2 cellular contexts compared by ENCODE assay signal in the genomic region with DNA sequence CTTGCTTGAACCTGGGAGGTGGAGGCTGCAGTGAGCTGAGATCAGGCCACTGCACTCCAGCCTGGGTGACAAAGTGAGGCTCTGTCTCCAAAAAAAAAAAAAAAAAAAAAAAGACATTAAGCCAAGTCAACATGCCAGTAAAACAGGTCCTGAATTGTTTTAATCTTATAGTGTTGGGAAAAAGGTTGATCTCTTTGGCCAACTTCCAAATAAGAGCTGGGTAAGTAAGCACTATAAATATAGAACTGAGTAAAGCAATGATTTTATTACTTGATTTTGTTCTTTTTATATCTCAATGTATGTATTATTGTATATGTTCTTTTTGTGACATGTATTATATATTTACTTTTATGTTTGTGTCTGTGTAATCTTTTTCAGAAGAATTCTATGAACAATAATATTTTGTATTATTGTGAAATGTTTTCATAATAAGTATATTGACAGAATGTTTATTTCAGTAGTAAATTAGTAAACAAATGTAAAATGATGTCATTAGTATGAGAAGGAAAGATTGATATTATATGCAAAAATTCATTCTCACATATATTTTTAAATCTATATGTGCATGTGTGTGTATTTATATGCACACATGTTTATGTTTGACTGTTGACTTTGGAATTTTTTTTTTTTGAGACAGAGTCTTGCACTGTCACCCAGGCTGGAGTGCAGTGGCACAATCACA.
TF ChIP-seq lines count a peak whose summit lies in the region.

No MANE protein-coding gene starts in this region.

TF ChIP-seq in HepG2, 621 proteins besides CTCF, POLR2A, EP300 and RAD21:
- no peak for TF ChIP-seq YY1 (IDR thresholded peaks at IDR 0.05; ENCODE audit: insufficient read depth, insufficient replicate concordance, low read depth, low read length)
- no peak for TF ChIP-seq YEATS4 (CRISPR knock-in tag; IDR thresholded peaks at IDR 0.05; ENCODE audit: borderline replicate concordance)
- TF ChIP-seq ATF7 (IDR thresholded peaks at IDR 0.05): peak; percentile 82
- TF ChIP-seq ATF7 (CRISPR knock-in tag; IDR thresholded peaks at IDR 0.05): no peak
TF ChIP-seq in HepG2: peak in this region for 1.

TF ChIP-seq in SK-N-SH, 30 proteins besides CTCF, POLR2A, EP300 and RAD21:
- peak; percentile 50; the same call in 1 of the 2 replicates for TF ChIP-seq MEF2A (IDR thresholded peaks at IDR 0.05; ENCODE audit: borderline replicate concordance, low read depth)
- TF ChIP-seq, protein P1, sequence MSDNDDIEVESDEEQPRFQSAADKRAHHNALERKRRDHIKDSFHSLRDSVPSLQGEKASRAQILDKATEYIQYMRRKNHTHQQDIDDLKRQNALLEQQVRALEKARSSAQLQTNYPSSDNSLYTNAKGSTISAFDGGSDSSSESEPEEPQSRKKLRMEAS (IDR thresholded peaks at IDR 0.05; ENCODE audit: low read depth): no peak
- no peak for TF ChIP-seq NRF1 (IDR thresholded peaks at IDR 0.05; ENCODE audit: low read depth, low read length)
- no peak for TF ChIP-seq SIN3A (IDR thresholded peaks at IDR 0.05; ENCODE audit: borderline replicate concordance, low read depth, low read length)
- no peak for TF ChIP-seq EZH2phosphoT487 (IDR thresholded peaks at IDR 0.05; ENCODE audit: borderline replicate concordance, low read depth)
- no peak for TF ChIP-seq CHD2 (IDR thresholded peaks at IDR 0.05; ENCODE audit: low read length, partially characterized antibody)
- TF ChIP-seq, protein P2, sequence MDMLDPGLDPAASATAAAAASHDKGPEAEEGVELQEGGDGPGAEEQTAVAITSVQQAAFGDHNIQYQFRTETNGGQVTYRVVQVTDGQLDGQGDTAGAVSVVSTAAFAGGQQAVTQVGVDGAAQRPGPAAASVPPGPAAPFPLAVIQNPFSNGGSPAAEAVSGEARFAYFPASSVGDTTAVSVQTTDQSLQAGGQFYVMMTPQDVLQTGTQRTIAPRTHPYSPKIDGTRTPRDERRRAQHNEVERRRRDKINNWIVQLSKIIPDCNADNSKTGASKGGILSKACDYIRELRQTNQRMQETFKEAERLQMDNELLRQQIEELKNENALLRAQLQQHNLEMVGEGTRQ (IDR thresholded peaks at IDR 0.05; ENCODE audit: borderline replicate concordance, low read depth, low read length): no peak
- TF ChIP-seq USF1 (IDR thresholded peaks at IDR 0.05; ENCODE audit: borderline replicate concordance, low read depth): no peak
- TF ChIP-seq TAF1 (IDR thresholded peaks at IDR 0.05; ENCODE audit: borderline replicate concordance, low read depth, low read length): no peak
- peak; percentile 38; the same call in 1 of the 2 replicates for TF ChIP-seq NFIC (IDR thresholded peaks at IDR 0.05; ENCODE audit: borderline replicate concordance)
